In genomic region chr5:64768358-64769312, GRCh38 we compare ENCODE assay signal across 1 cellular context.
TF ChIP-seq lines count a peak whose summit lies in the region.

Gene CWC27 (plus strand): TSS chr5:64768930. CDS start chr5:64769147, 217 bp downstream.
Gene SREK1IP1 (minus strand): TSS chr5:64768691. CDS start chr5:64768517, 174 bp downstream.

TF ChIP-seq in HepG2, 621 proteins besides CTCF, POLR2A, EP300 and RAD21 (continued from another document and continues in another):
- peak in 1 of 2 experiments; percentile 55; a peak in 1 of 4 replicates for TF ChIP-seq ATF4 (CRISPR knock-in tag; IDR thresholded peaks at IDR 0.05)
- no peak for TF ChIP-seq NPAS2 (CRISPR knock-in tag; IDR thresholded peaks at IDR 0.05; ENCODE audit: borderline replicate concordance)
- TF ChIP-seq ZFP1 (CRISPR knock-in tag; IDR thresholded peaks at IDR 0.05): peak; percentile 52; the same call in 1 of the 2 replicates
- TF ChIP-seq ZNF775 (CRISPR knock-in tag; IDR thresholded peaks at IDR 0.05; ENCODE audit: borderline replicate concordance): no peak
- TF ChIP-seq SPEN (CRISPR knock-in tag; IDR thresholded peaks at IDR 0.05; ENCODE audit: low read depth): peak; percentile 83
- no peak for TF ChIP-seq ZBTB2 (CRISPR knock-in tag; IDR thresholded peaks at IDR 0.05; ENCODE audit: low read depth)
- TF ChIP-seq ZNF816 (CRISPR knock-in tag; IDR thresholded peaks at IDR 0.05; ENCODE audit: borderline replicate concordance): no peak
- TF ChIP-seq SMARCE1 (IDR thresholded peaks at IDR 0.05; ENCODE audit: borderline replicate concordance): no peak
- no peak; the same call in 1 of the 2 replicates for TF ChIP-seq ZBTB7B (CRISPR knock-in tag; IDR thresholded peaks at IDR 0.05)
- peak; percentile 49; the same call in 1 of the 2 replicates for TF ChIP-seq ZNF879 (CRISPR knock-in tag; IDR thresholded peaks at IDR 0.05)
- no peak for TF ChIP-seq JDP2 (CRISPR knock-in tag; IDR thresholded peaks at IDR 0.05; ENCODE audit: borderline replicate concordance)
- no peak for TF ChIP-seq ZBTB42 (CRISPR knock-in tag; IDR thresholded peaks at IDR 0.05)
- TF ChIP-seq KLF12 (CRISPR knock-in tag; IDR thresholded peaks at IDR 0.05; ENCODE audit: borderline replicate concordance): no peak
- peak; percentile 44; the same call in 1 of the 2 replicates for TF ChIP-seq KDM5B (CRISPR knock-in tag; IDR thresholded peaks at IDR 0.05; ENCODE audit: borderline replicate concordance)
- TF ChIP-seq ARHGAP35 (CRISPR knock-in tag; IDR thresholded peaks at IDR 0.05; ENCODE audit: borderline replicate concordance): 0 out of 2 replicates have a peak, but pooled peaks have one; percentile 30
- peak; percentile 25 for TF ChIP-seq IRF9 (CRISPR knock-in tag; IDR thresholded peaks at IDR 0.05; ENCODE audit: borderline replicate concordance)
- TF ChIP-seq ATF3 (CRISPR knock-in tag; IDR thresholded peaks at IDR 0.05): no peak
- no peak for TF ChIP-seq PLRG1 (conservative IDR thresholded peaks at IDR 0.05)
- no peak for TF ChIP-seq ZNF512 (CRISPR knock-in tag; IDR thresholded peaks at IDR 0.05)
- TF ChIP-seq ZNF784 (CRISPR knock-in tag; IDR thresholded peaks at IDR 0.05; ENCODE audit: borderline replicate concordance): no peak
- no peak for TF ChIP-seq ZNF781 (CRISPR knock-in tag; IDR thresholded peaks at IDR 0.05; ENCODE audit: borderline replicate concordance, not compliant biosample characterization)
- TF ChIP-seq ISL2 (CRISPR knock-in tag; IDR thresholded peaks at IDR 0.05): no peak; the same call in 1 of the 2 replicates
- TF ChIP-seq POLR2AphosphoS5 (IDR thresholded peaks at IDR 0.05; ENCODE audit: low read depth, low read length): peak; percentile 74
- no peak for TF ChIP-seq ZNF318 (CRISPR knock-in tag; IDR thresholded peaks at IDR 0.05)
- TF ChIP-seq SAP130 (CRISPR knock-in tag; IDR thresholded peaks at IDR 0.05; ENCODE audit: low read depth): peak; percentile 92
- TF ChIP-seq DMAP1 (CRISPR knock-in tag; IDR thresholded peaks at IDR 0.05): peak; percentile 93
- TF ChIP-seq HMGXB4 (CRISPR knock-in tag; IDR thresholded peaks at IDR 0.05; ENCODE audit: borderline replicate concordance in 1 of 2, low read depth in 1 of 2): peak; percentile 93 to 98
- TF ChIP-seq RCOR2 (CRISPR knock-in tag; IDR thresholded peaks at IDR 0.05): no peak
- 0 out of 2 replicates have a peak, but pooled peaks have one; percentile 53 for TF ChIP-seq ZNF317 (CRISPR knock-in tag; IDR thresholded peaks at IDR 0.05)
- TF ChIP-seq KDM1A (CRISPR knock-in tag; IDR thresholded peaks at IDR 0.05): no peak
- no peak for TF ChIP-seq NR0B2 (CRISPR knock-in tag; IDR thresholded peaks at IDR 0.05)
- TF ChIP-seq SP140L (CRISPR knock-in tag; IDR thresholded peaks at IDR 0.05; ENCODE audit: borderline replicate concordance): 0 out of 2 replicates have a peak, but pooled peaks have one; percentile 35
- no peak for TF ChIP-seq MED13 (CRISPR knock-in tag; IDR thresholded peaks at IDR 0.05)
- TF ChIP-seq ARID2 (CRISPR knock-in tag; IDR thresholded peaks at IDR 0.05; ENCODE audit: borderline replicate concordance): no peak
- no peak for TF ChIP-seq ZNF20 (CRISPR knock-in tag; IDR thresholded peaks at IDR 0.05)
- no peak for TF ChIP-seq KLF9 (CRISPR knock-in tag; IDR thresholded peaks at IDR 0.05; ENCODE audit: low read depth)
- 0 out of 2 replicates have a peak, but pooled peaks have one; percentile 75 for TF ChIP-seq GLI4 (CRISPR knock-in tag; IDR thresholded peaks at IDR 0.05; ENCODE audit: borderline replicate concordance)
- TF ChIP-seq ZNF232 (CRISPR knock-in tag; IDR thresholded peaks at IDR 0.05; ENCODE audit: borderline replicate concordance): no peak
- no peak for TF ChIP-seq ZNF878 (CRISPR knock-in tag; IDR thresholded peaks at IDR 0.05)
- peak; percentile 55; the same call in 1 of the 2 replicates for TF ChIP-seq ZNF33B (CRISPR knock-in tag; IDR thresholded peaks at IDR 0.05)
- TF ChIP-seq GRHL1 (CRISPR knock-in tag; conservative IDR thresholded peaks at IDR 0.05): no peak
- TF ChIP-seq RNF2 (conservative IDR thresholded peaks at IDR 0.05; ENCODE audit: low read depth): 0 out of 2 replicates have a peak, but pooled peaks have one; percentile 52
